Comparison of ENCODE assay signal across 24 cellular contexts in genomic region chr2:129142465-129142864, GRCh38.
"Had no signal": no experiment of that assay in that cellular context is flagged by ENCODE, and none has a peak within 500 bp of the region (broad histone marks: within the 10 kb centered on the region; RNA-seq: fewer than 3 reads in every experiment).

No MANE protein-coding gene starts in this region.

- H3K27ac Mint-ChIP-seq: dendritic cell treated with granulocyte-macrophage colony-stimulating factor and Interleukin-4, amounts not matched to agents 40 ng/mL and 50 ng/mL, for 4 days; effector memory CD8-positive, alpha-beta T cell; endodermal cell; mesothelial cell of epicardium had no signal

- H3K9me3 ChIP-seq: colonic mucosa, esophagus squamous epithelium, gastrocnemius medialis, heart right ventricle, left lung, lower lobe of right lung, mucosa of descending colon had no signal

- H3K36me3 Mint-ChIP-seq: mesothelial cell of epicardium had no signal

- H3K4me1 Mint-ChIP-seq: endodermal cell had no signal

- ATAC-seq: effector memory CD8-positive, alpha-beta T cell; esophagus mucosa; gastrocnemius medialis; heart right ventricle; left cardiac atrium; left lung; left ventricle myocardium superior; lower lobe of right lung; mucosa of descending colon had no signal

- H3K27me3 ChIP-seq: colonic mucosa, esophagus squamous epithelium, gastrocnemius medialis, left lung had no signal

- H3K4me1 ChIP-seq: colonic mucosa, gastrocnemius medialis, heart right ventricle, left lung, lower lobe of right lung had no signal

- H3K9me3 Mint-ChIP-seq: dendritic cell treated with granulocyte-macrophage colony-stimulating factor and Interleukin-4, amounts not matched to agents 40 ng/mL and 50 ng/mL, for 4 days; effector memory CD8-positive, alpha-beta T cell had no signal

- H3K4me3 Mint-ChIP-seq: dendritic cell treated with granulocyte-macrophage colony-stimulating factor and Interleukin-4, amounts not matched to agents 40 ng/mL and 50 ng/mL, for 4 days; effector memory CD8-positive, alpha-beta T cell; endodermal cell; mesothelial cell of epicardium had no signal

- DNase-seq: colonic mucosa; cortex of kidney; effector CD8-positive, alpha-beta T cell; effector memory CD8-positive, alpha-beta T cell; endodermal cell; erythroblast; esophagus squamous epithelium; foreskin fibroblast; foreskin melanocyte; gastrocnemius medialis; glutamatergic neuron; head of caudate nucleus; heart right ventricle; hippocampal formation; left cardiac atrium; left lung; left ventricle myocardium superior; lower lobe of right lung; mesenchymal stem cell; mucosa of descending colon had no signal

- H3K4me3 ChIP-seq: colonic mucosa, esophagus squamous epithelium, gastrocnemius medialis, heart right ventricle, left lung, lower lobe of right lung, mucosa of descending colon had no signal

- H3K36me3 ChIP-seq: colonic mucosa, esophagus squamous epithelium, gastrocnemius medialis, heart right ventricle, left lung, lower lobe of right lung had no signal

- H3K27me3 Mint-ChIP-seq: dendritic cell treated with granulocyte-macrophage colony-stimulating factor and Interleukin-4, amounts not matched to agents 40 ng/mL and 50 ng/mL, for 4 days; effector memory CD8-positive, alpha-beta T cell had no signal

- H3K27ac ChIP-seq: colonic mucosa, epithelial cell of prostate, esophagus squamous epithelium, gastrocnemius medialis, heart right ventricle, left lung, lower lobe of right lung had no signal
